Comparison of ENCODE assay signal across 1 cellular context in genomic region chr4:156969136-156969535, GRCh38.
TF ChIP-seq lines count a peak whose summit lies in the region.

No MANE protein-coding gene starts in this region.

TF ChIP-seq in HCT116, 20 proteins besides CTCF, POLR2A, EP300 and RAD21 (continued from another document):
- TF ChIP-seq SP1 (IDR thresholded peaks at IDR 0.05; ENCODE audit: low read depth) (no peak), ATF3 (IDR thresholded peaks at IDR 0.05) (no peak), SIN3A (IDR thresholded peaks at IDR 0.05; ENCODE audit: low read depth) (no peak), MAX (IDR thresholded peaks at IDR 0.05) (no peak), TCF7L2 (IDR thresholded peaks at IDR 0.05; ENCODE audit: borderline replicate concordance, extremely low read depth, insufficient read depth, insufficient read length) (no peak), ELF1 (IDR thresholded peaks at IDR 0.05; ENCODE audit: borderline replicate concordance, low read depth) (no peak), YY1 (IDR thresholded peaks at IDR 0.05; ENCODE audit: extremely low read depth, insufficient replicate concordance, low read depth, low read length) (no peak), EZH2phosphoT487 (IDR thresholded peaks at IDR 0.05; ENCODE audit: borderline replicate concordance) (no peak), ZFX (IDR thresholded peaks at IDR 0.05) (no peak), POLR2AphosphoS5 (IDR thresholded peaks at IDR 0.05; ENCODE audit: low read depth, low read length) (no peak), SRF (IDR thresholded peaks at IDR 0.05; ENCODE audit: low read depth) (no peak), EGR1 (IDR thresholded peaks at IDR 0.05; ENCODE audit: low read depth) (no peak), CEBPB (IDR thresholded peaks at IDR 0.05; ENCODE audit: low read depth) (no peak)
